In genomic region chr1:207891148-207891547, GRCh38 we compare ENCODE assay signal across 16 cellular contexts. TPM values are rescaled to one million over a fixed set of nuclear protein-coding genes. Genes with fewer than 3 reads are reported as not detected.
A peak's percentile ranks its signal among the peaks of the same experiment; 100 is the strongest.
DNase-seq lines count a peak whose midpoint lies in the region; ATAC-seq, FAIRE-seq and TF ChIP-seq lines count a peak whose summit lies in the region.
"Had no signal": no experiment of that assay in that cellular context is flagged by ENCODE, and none has a peak within 500 bp of the region (broad histone marks: within the 10 kb centered on the region; RNA-seq: fewer than 3 reads in every experiment).

No MANE protein-coding gene starts in this region.

- no peaks in the 10 kb centered on the region for H4K20me1 ChIP-seq in BLaER1 treated with 17β-estradiol and CSF1 and Interleukin-3, amounts not matched to agents 10 nM and 100 nM

- TF ChIP-seq CTCF in gastroesophageal sphincter (IDR thresholded peaks at IDR 0.05), result no peak
- TF ChIP-seq CTCF in spleen (IDR thresholded peaks at IDR 0.05 in 8 of 11, conservative IDR thresholded peaks at IDR 0.05 in 3 of 11), result no peak

- peak overlapping the region in 1 of 10 experiments; percentile 16; a peak in 1 of 20 replicates for H3K4me3 ChIP-seq in BLaER1 treated with 17β-estradiol and CSF1 and Interleukin-3, amounts not matched to agents 10 nM and 100 nM
- H3K4me3 ChIP-seq in gastroesophageal sphincter, result no peak overlapping the region
- H3K4me3 ChIP-seq in spleen, result no peak overlapping the region
- no peak overlapping the region for H3K4me3 ChIP-seq in HAP-1

- FAIRE-seq in GM19239 (lab: Jason Lieb, UNC), result no peak
- FAIRE-seq: keratinocyte had no signal

- in situ Hi-C loops in HAP-1 (cut with MboI; ENCODE audit: low sequenced_read_pairs), result no loop called here

- peak overlapping the region in 5 of 11 experiments; percentile 50 to 73 (median 63); a peak in 8 of 22 replicates for H3K9ac ChIP-seq in BLaER1 treated with 17β-estradiol and CSF1 and Interleukin-3, amounts not matched to agents 10 nM and 100 nM
- H3K9ac ChIP-seq: KMS-11 had no signal

- H3K4me2 ChIP-seq in BLaER1 treated with 17β-estradiol and CSF1 and Interleukin-3, amounts not matched to agents 10 nM and 100 nM, result peak overlapping the region; percentile 72 to 96 (median 90)
- H3K4me2 ChIP-seq: KMS-11 had no signal

- H3K27ac ChIP-seq in BLaER1 treated with 17β-estradiol and CSF1 and Interleukin-3, amounts not matched to agents 10 nM and 100 nM, result peak overlapping the region in 8 of 11 experiments; percentile 63 to 86 (median 82); a peak in 18 of 22 replicates
- H3K27ac ChIP-seq in angular gyrus (ENCODE audit: low read depth, low read length) (peak overlapping the region; percentile 29), gastroesophageal sphincter (peak overlapping the region; percentile 47 to 78 (median 76)), spleen (peak overlapping the region; percentile 66 to 89 (median 78))
- H3K27ac ChIP-seq: KMS-11, VCaP had no signal

- DNase-seq in spleen (no peak), OCI-M1 (lab: John Stamatoyannopoulos, UW) (no peak), GM19239 (ENCODE audit: insufficient read length, low spot score) (no peak), HAP-1 (ENCODE audit: low spot score in 2 of 2) (no peak)
- DNase-seq: AML-193, DMS79 treated with DMSO at 0.1 percent for 48 hours, NCI-H187, NCI-H748 treated with DMSO at 0.1 percent for 48 hours had no signal

- TF ChIP-seq POLR2A in gastroesophageal sphincter (IDR thresholded peaks at IDR 0.05) (no peak), spleen (IDR thresholded peaks at IDR 0.05) (no peak)

- intact Hi-C loops in spleen (cut with DNase I; ENCODE audit: low total_unique reads), result no loop called here

- ATAC-seq in gastroesophageal sphincter, result no peak
- ATAC-seq in HG03175 (IDR thresholded peaks at IDR 0.05; ENCODE audit: unreplicated experiment), result no peak
- ATAC-seq: natural killer cell treated with Interleukin-12 subunit alpha and Interleukin-12 subunit beta and Interleukin-15 and Interleukin-18, amount 100 ng/mL, for 72 hours had no signal

- no peaks in the 10 kb centered on the region for H3K36me3 ChIP-seq in BLaER1 treated with 17β-estradiol and CSF1 and Interleukin-3, amounts not matched to agents 10 nM and 100 nM
- H3K36me3 ChIP-seq in gastroesophageal sphincter (peaks cover 0 to 9% of the 10 kb centered on the region in 2 donors), spleen (no peaks in the 10 kb centered on the region), HAP-1 (replicated peaks) (no peaks in the 10 kb centered on the region)

- 77 to 80% methylated on average over 1 to 6 of the region's 6 CpGs for WGBS in gastroesophageal sphincter (ENCODE audit: low coverage in 1 of 2), 2 donors
- 73 to 93% (median 84%) methylated on average over 6 of the region's 6 CpGs for WGBS in spleen, 5 donors

- peaks cover 0 to 10% (median 0%) of the 10 kb centered on the region in 11 experiments; a peak in 7 of 22 replicates for H3K27me3 ChIP-seq in BLaER1 treated with 17β-estradiol and CSF1 and Interleukin-3, amounts not matched to agents 10 nM and 100 nM
- H3K27me3 ChIP-seq in gastroesophageal sphincter, result no peaks in the 10 kb centered on the region
- no peaks in the 10 kb centered on the region for H3K27me3 ChIP-seq in spleen (replicated peaks in 1 of 7)
- H3K27me3 ChIP-seq in HAP-1 (ENCODE audit: low read depth), result no peaks in the 10 kb centered on the region; the same call in 1 of the 2 replicates

- peaks cover 75 to 95% (median 88%) of the 10 kb centered on the region in 10 experiments for H3K4me1 ChIP-seq in BLaER1 treated with 17β-estradiol and CSF1 and Interleukin-3, amounts not matched to agents 10 nM and 100 nM
- H3K4me1 ChIP-seq in gastroesophageal sphincter (peaks cover 5 to 84% (median 29%) of the 10 kb centered on the region in 3 donors), spleen (peaks cover 22 to 55% (median 39%) of the 10 kb centered on the region in 6 donors), HAP-1 (no peaks in the 10 kb centered on the region)

- H3K9me3 ChIP-seq in BLaER1 treated with 17β-estradiol and CSF1 and Interleukin-3, amounts not matched to agents 10 nM and 100 nM (replicated peaks in 1 of 11), result no peaks in the 10 kb centered on the region
- H3K9me3 ChIP-seq in gastroesophageal sphincter, result no peaks in the 10 kb centered on the region
- no peaks in the 10 kb centered on the region for H3K9me3 ChIP-seq in spleen
- no peaks in the 10 kb centered on the region for H3K9me3 ChIP-seq in HAP-1

- no peak for TF ChIP-seq EP300 in gastroesophageal sphincter (IDR thresholded peaks at IDR 0.05)

RNA-seq across cellular contexts. Expression of gene CD34, which starts 19.8 kb away (rescaled TPM):
- 100 to 1,000 TPM in 1 of 4 donors, 10 to 100 TPM in 3; 38.9 to 114 (median 62.1) TPM for total RNA-seq in gastroesophageal sphincter
- total RNA-seq in spleen, result 10 to 100 TPM; 12.6 to 31.5 (median 22.0) TPM
- polyA plus RNA-seq in spleen, result 10 to 100 TPM in 1 of 3 donors, 1 to 10 TPM in 2; 5.1 to 17.7 (median 6.7) TPM
- total RNA-seq: natural killer cell treated with Interleukin-12 subunit alpha and Interleukin-12 subunit beta and Interleukin-15 and Interleukin-18, amount 100 ng/mL, for 72 hours had no signal

Comparison
In these comparisons a context has a peak if more than half of its experiments do, and no peak if none do; other contexts are left out.
1. H3K27ac ChIP-seq: peak in every context shown above with its lines; median percentile 82 in BLaER1 treated with 17β-estradiol and CSF1 and Interleukin-3, amounts not matched to agents 10 nM and 100 nM; 78 in spleen; 76 in gastroesophageal sphincter; 29 in angular gyrus.